In the genomic region with DNA sequence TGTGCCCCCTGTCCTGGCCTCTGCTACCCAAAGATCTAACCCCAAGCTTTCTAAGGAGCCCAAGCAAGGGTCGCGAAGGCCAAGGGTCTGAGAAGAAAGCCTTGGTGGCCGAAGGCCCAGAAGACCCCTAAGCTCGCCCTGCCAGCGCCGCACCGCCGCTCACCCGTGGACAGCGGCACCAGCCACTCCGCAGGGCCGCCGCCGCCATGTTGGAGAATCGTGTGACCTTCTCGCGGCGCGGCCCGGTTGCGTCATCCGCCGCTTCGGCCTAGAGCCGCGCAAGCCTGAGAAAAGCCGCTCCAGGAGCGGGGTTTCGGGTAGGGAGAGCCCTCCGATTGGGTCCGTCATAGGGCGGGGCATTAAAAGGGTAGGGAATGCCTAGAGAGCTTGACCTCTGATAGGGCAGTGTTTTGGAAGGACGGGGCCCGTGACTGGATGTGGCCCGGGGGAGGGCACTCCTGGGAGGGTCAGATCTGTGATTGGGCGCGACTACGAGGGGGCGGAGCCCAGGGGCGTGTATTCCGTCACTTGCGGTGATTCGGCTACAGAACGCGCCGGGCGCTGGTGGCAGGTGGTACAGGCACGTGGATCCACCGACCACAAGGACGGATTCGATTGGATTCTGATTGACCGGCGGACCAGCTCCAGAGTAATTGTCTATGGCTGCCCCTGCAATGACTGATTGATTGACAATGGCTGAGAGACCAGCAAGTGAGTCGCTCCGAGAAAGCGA, we compare ENCODE assay signal across 8 cellular contexts. TPM values are rescaled to one million over a fixed set of nuclear protein-coding genes. Genes with fewer than 3 reads are reported as not detected.
DNase-seq lines count a peak whose midpoint lies in the region; ATAC-seq, FAIRE-seq and TF ChIP-seq lines count a peak whose summit lies in the region.

Gene TIMM44, minus strand, starts transcription at position 223 of the 733 bp plus-strand sequence. Its CDS starts 15 bp downstream, at position 208.

- H3K27me3 ChIP-seq in bronchial epithelial cell (ENCODE audit: control insufficient read depth, insufficient read depth, low read length) = no peaks in the 10 kb centered on the region
- no peaks in the 10 kb centered on the region for H3K27me3 ChIP-seq in small intestine (ENCODE audit: control insufficient read depth in 2 of 2, insufficient read depth in 2 of 2, low read length in 2 of 2)

- 0% methylated on average over 55 to 56 of the region's 56 CpGs for WGBS in small intestine, 3 donors

- H3K36me3 ChIP-seq in bronchial epithelial cell (ENCODE audit: control insufficient read depth, insufficient read depth, low read length) (peaks cover 16% of the 10 kb centered on the region), small intestine (ENCODE audit: control insufficient read depth in 2 of 2, insufficient read depth in 2 of 2, low read length in 2 of 2) (peaks cover 3 to 10% of the 10 kb centered on the region in 2 donors)

- DNase-seq in AG04449 (ENCODE audit: low read depth, low spot score) = peak; percentile 95
- peak; percentile 93 for DNase-seq in NCI-H2227 treated with DMSO at 0.1 percent for 48 hours (lab: John Stamatoyannopoulos, UW)
- DNase-seq in bronchial epithelial cell (ENCODE audit: low read depth) = peak; percentile 97
- peak; percentile 97 for DNase-seq in iPS-NIHi11 (ENCODE audit: low spot score)
- peak; percentile 100 for DNase-seq in small intestine

- CTCF ChIA-PET in AG04449 (lab: Yijun Ruan, JAX) = interaction anchor here (0.6 to 6.0 kb wide), 39 partner anchors 8 to 358 kb away, joined by 3 to 160 read pairs (median 7); partner anchors contain the start of genes CTXN1, ELAVL1, MAP2K7 and SNAPC2

- H3K4me1 ChIP-seq in small intestine (ENCODE audit: control insufficient read depth in 2 of 2, insufficient read depth in 1 of 2, low read depth in 1 of 2, low read length in 1 of 2) = peaks cover 0 to 8% of the 10 kb centered on the region in 2 donors

- no peaks in the 10 kb centered on the region for H3K9me3 ChIP-seq in small intestine (ENCODE audit: control insufficient read depth, low read depth)

- POLR2A ChIA-PET in AG04449 (lab: Yijun Ruan, JAX) = interaction anchor here (0.6 to 2.2 kb wide), 11 partner anchors 9 to 74 kb away, joined by 3 to 10 read pairs (median 4); partner anchors contain the start of genes ELAVL1 and SNAPC2

- FAIRE-seq in bronchial epithelial cell (lab: Jason Lieb, UNC) = peak; percentile 93
- FAIRE-seq in small intestine (lab: Jason Lieb, UNC) = peak; percentile 90

- H3K4me3 ChIP-seq in AG04449 (ENCODE audit: low read depth, low read length) (peak within 1 kb of the TSS; percentile 97), WI38 (ENCODE audit: low read depth, low read length) (peak within 1 kb of the TSS; percentile 76), bronchial epithelial cell (ENCODE audit: low read depth, low read length) (peak within 1 kb of the TSS; percentile 94), small intestine (ENCODE audit: low read depth in 1 of 2, low read length in 2 of 2) (peak within 1 kb of the TSS; percentile 68 to 91)

- ATAC-seq in GM18907 (IDR thresholded peaks at IDR 0.05; ENCODE audit: unreplicated experiment) (peak; percentile 94), HG03159 (IDR thresholded peaks at IDR 0.05; ENCODE audit: unreplicated experiment) (peak; percentile 92)

- peak within 1 kb of the TSS; percentile 90 to 99 for H3K27ac ChIP-seq in small intestine (ENCODE audit: low read depth in 1 of 2, low read length in 1 of 2)

- no peak for TF ChIP-seq CTCF in AG04449 (IDR thresholded peaks at IDR 0.05; ENCODE audit: insufficient read depth, low read length, missing control alignments)
- TF ChIP-seq CTCF in WI38 (IDR thresholded peaks at IDR 0.05; ENCODE audit: low read depth, low read length) = no peak
- no peak for TF ChIP-seq CTCF in bronchial epithelial cell (IDR thresholded peaks at IDR 0.05; ENCODE audit: insufficient read depth, low read length, severe bottlenecking)

RNA-seq across cellular contexts. Expression of gene TIMM44, which starts in this region (rescaled TPM):
- total RNA-seq in bronchial epithelial cell = 96.1 and 146 TPM in 2 replicates
- polyA plus RNA-seq in small intestine = 10 to 100 TPM; 65.1 to 81.4 (median 72.6) TPM

Comparison
In these comparisons a context has a peak if more than half of its experiments do, and no peak if none do; other contexts are left out.
1. Peak in every context shown above with its lines: DNase-seq, ATAC-seq, H3K4me3 ChIP-seq and H3K27ac ChIP-seq.